1 cellular context compared by ENCODE assay signal in the genomic region with DNA sequence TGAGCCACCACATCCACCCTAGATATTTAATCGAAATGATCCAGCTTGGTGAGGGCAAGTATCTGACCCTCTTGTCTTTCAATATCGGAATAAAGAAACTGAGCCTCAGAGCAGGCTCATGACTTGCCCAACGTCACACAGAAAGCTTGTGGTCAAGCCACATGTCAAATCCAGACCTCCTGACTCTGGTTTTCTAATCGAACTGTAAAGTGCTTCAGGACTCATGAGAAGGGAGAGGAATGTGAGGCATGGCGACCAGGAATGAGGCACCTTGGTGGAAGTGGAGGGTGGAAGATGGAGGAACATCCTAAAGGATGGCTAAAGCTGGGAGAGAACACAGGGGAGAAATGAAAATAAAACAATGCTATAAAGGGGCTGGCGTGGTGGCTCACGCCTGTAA.
TF ChIP-seq lines count a peak whose summit lies in the region.

No MANE protein-coding gene starts in this region.

TF ChIP-seq in WTC11, 78 proteins besides CTCF, POLR2A, EP300 and RAD21 (continued from another document):
- TF ChIP-seq, protein P1, sequence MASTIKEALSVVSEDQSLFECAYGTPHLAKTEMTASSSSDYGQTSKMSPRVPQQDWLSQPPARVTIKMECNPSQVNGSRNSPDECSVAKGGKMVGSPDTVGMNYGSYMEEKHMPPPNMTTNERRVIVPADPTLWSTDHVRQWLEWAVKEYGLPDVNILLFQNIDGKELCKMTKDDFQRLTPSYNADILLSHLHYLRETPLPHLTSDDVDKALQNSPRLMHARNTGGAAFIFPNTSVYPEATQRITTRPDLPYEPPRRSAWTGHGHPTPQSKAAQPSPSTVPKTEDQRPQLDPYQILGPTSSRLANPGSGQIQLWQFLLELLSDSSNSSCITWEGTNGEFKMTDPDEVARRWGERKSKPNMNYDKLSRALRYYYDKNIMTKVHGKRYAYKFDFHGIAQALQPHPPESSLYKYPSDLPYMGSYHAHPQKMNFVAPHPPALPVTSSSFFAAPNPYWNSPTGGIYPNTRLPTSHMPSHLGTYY (CRISPR knock-in tag; IDR thresholded peaks at IDR 0.05): no peak
- TF ChIP-seq TP53 (CRISPR knock-in tag; IDR thresholded peaks at IDR 0.05) (no peak), EMX1 (CRISPR knock-in tag; IDR thresholded peaks at IDR 0.05) (no peak), TEAD4 (CRISPR knock-in tag; IDR thresholded peaks at IDR 0.05) (no peak), GRHL2 (CRISPR knock-in tag; IDR thresholded peaks at IDR 0.05; ENCODE audit: insufficient replicate concordance, severe bottlenecking) (no peak), ZNF232 (CRISPR knock-in tag; IDR thresholded peaks at IDR 0.05) (no peak), ZBTB43 (CRISPR knock-in tag; IDR thresholded peaks at IDR 0.05) (no peak), NR3C1 (CRISPR knock-in tag; conservative IDR thresholded peaks at IDR 0.05; ENCODE audit: low read depth) (no peak), USF2 (CRISPR knock-in tag; IDR thresholded peaks at IDR 0.05) (no peak)
